In genomic region chr17:77002103-77003045, GRCh38 we compare ENCODE assay signal across 11 cellular contexts.
A peak's percentile ranks its signal among the peaks of the same experiment; 100 is the strongest.
DNase-seq lines count a peak whose midpoint lies in the region; ATAC-seq and TF ChIP-seq lines count a peak whose summit lies in the region.
"Had no signal": no experiment of that assay in that cellular context is flagged by ENCODE, and none has a peak within 500 bp of the region (broad histone marks: within the 10 kb centered on the region; RNA-seq: fewer than 3 reads in every experiment).

No MANE protein-coding gene starts in this region.

- no peaks in the 10 kb centered on the region for H4K20me1 ChIP-seq in mammary epithelial cell (ENCODE audit: insufficient read depth, low read length)

- H3K9ac ChIP-seq in mammary epithelial cell (ENCODE audit: insufficient read depth, low read length), result no peak overlapping the region

- H3K4me2 ChIP-seq in mammary epithelial cell (ENCODE audit: insufficient read depth, low read depth, low read length), result no peak overlapping the region

- TF ChIP-seq CTCF in mammary epithelial cell (conservative IDR thresholded peaks at IDR 0.05 in 1 of 2, IDR thresholded peaks at IDR 0.05 in 1 of 2; ENCODE audit: extremely low read depth in 1 of 2, insufficient read depth in 1 of 2, low read depth in 1 of 2, low read length in 2 of 2) (no peak), left ventricle myocardium inferior (IDR thresholded peaks at IDR 0.05; ENCODE audit: borderline replicate concordance) (no peak)

- no peak overlapping the region for H2AFZ ChIP-seq in mammary epithelial cell (ENCODE audit: low read depth, low read length)

- intact Hi-C loops in mammary epithelial cell (cut with micrococcal nuclease) (no loop called here), left ventricle myocardium inferior (cut with micrococcal nuclease) (no loop called here)

- BruUV-seq in mammary epithelial cell (replicated peaks; lab: Mats Ljungman, UMichigan), result no TSS peak

- no peak overlapping the region for H3K4me3 ChIP-seq in mammary epithelial cell (replicated peaks in 1 of 3; ENCODE audit: insufficient read depth in 1 of 3, low read depth in 2 of 3, low read length in 3 of 3)
- H3K4me3 ChIP-seq in mesodermal cell (ENCODE audit: extremely low read depth, insufficient read depth, low read length, poor library complexity, severe bottlenecking), result no peak overlapping the region
- no peak overlapping the region for H3K4me3 ChIP-seq in left ventricle myocardium inferior
- H3K4me3 ChIP-seq: Peyer's patch had no signal

- H3K27me3 ChIP-seq in mammary epithelial cell (ENCODE audit: insufficient read depth, low read length) (peaks cover 3% of the 10 kb centered on the region), left ventricle myocardium inferior (ENCODE audit: low read depth) (peaks cover 95% of the 10 kb centered on the region)
- H3K27me3 ChIP-seq: Peyer's patch had no signal

- H3K4me1 ChIP-seq in mammary epithelial cell (ENCODE audit: insufficient read depth, low read length), result peaks cover 3% of the 10 kb centered on the region
- H3K4me1 ChIP-seq in mesodermal cell (ENCODE audit: control insufficient read depth, insufficient read depth, low read length, poor library complexity, severe bottlenecking), result peaks cover 14% of the 10 kb centered on the region
- H3K4me1 ChIP-seq in left ventricle myocardium inferior, result no peaks in the 10 kb centered on the region

- WGBS in mammary epithelial cell (ENCODE audit: low coverage, missing lambda C conversion rate), result 55% methylated on average over 22 of the region's 23 CpGs
- WGBS in mesodermal cell (ENCODE audit: insufficient coverage in 2 of 2), 2 experiments, result 58 to 69% methylated on average over 17 to 18 of the region's 23 CpGs

- DNase-seq in Caki2 (ENCODE audit: low read depth), result peak; percentile 98
- DNase-seq in M059J (ENCODE audit: low read depth), result peak; percentile 97
- peak; percentile 17 for DNase-seq in mammary epithelial cell
- DNase-seq in NCI-H1092 (lab: John Stamatoyannopoulos, UW), result no peak
- no peak for DNase-seq in left ventricle myocardium inferior
- no peak for DNase-seq in MV-4-11 (lab: John Stamatoyannopoulos, UW)
- DNase-seq: activated CD4-positive, alpha-beta memory T cell treated with anti-CD3 and anti-CD28 coated beads for 36 hours; DMS79 treated with DMSO at 0.1 percent for 48 hours; Peyer's patch had no signal

- H3K27ac ChIP-seq in mammary epithelial cell (ENCODE audit: insufficient read depth, low read depth, low read length) (no peak overlapping the region), mesodermal cell (ENCODE audit: low read depth, low read length, severe bottlenecking) (peak overlapping the region; percentile 45), left ventricle myocardium inferior (replicated peaks) (no peak overlapping the region)
- H3K27ac ChIP-seq: Peyer's patch had no signal

- dilution Hi-C loops in mammary epithelial cell (cut with HindIII; ENCODE audit: low sequenced_read_pairs), result no loop called here

- ATAC-seq in GM18519 (IDR thresholded peaks at IDR 0.05; ENCODE audit: low FRiP score, unreplicated experiment), result no peak

- H3K9me3 ChIP-seq in mammary epithelial cell (replicated peaks; ENCODE audit: insufficient read depth, low read length), result no peaks in the 10 kb centered on the region
- no peaks in the 10 kb centered on the region for H3K9me3 ChIP-seq in mesodermal cell (ENCODE audit: control insufficient read depth, low read length)
- no peaks in the 10 kb centered on the region for H3K9me3 ChIP-seq in left ventricle myocardium inferior (replicated peaks)
- H3K9me3 ChIP-seq: Peyer's patch had no signal

- H3K79me2 ChIP-seq in mammary epithelial cell (ENCODE audit: insufficient read depth, low read length), result no peaks in the 10 kb centered on the region

- in situ Hi-C loops in Caki2 (cut with HindIII; ENCODE audit: low pct_unique_long_range_greater_than_20kb, low sequenced_read_pairs), result no loop called here
- in situ Hi-C loops in mammary epithelial cell (cut with MboI; ENCODE audit: low sequenced_read_pairs in 2 of 2), result no loop called here

- CTCF ChIA-PET in mammary epithelial cell (lab: Charles Lee; ENCODE audit: low non-redundant PET), result interaction anchor here (0.8 kb wide), 1 partner anchor 54 kb away, joined by 8 read pairs; no protein-coding TSS in a partner anchor

- no peaks in the 10 kb centered on the region for H3K36me3 ChIP-seq in mammary epithelial cell (ENCODE audit: insufficient read depth, low read length)
- H3K36me3 ChIP-seq in mesodermal cell (ENCODE audit: control insufficient read depth, insufficient read depth, low read length), result no peaks in the 10 kb centered on the region
- no peaks in the 10 kb centered on the region for H3K36me3 ChIP-seq in left ventricle myocardium inferior
- H3K36me3 ChIP-seq: Peyer's patch had no signal

Comparison
In these comparisons a context has a peak if more than half of its experiments do, and no peak if none do; other contexts are left out.
1. DNase-seq: peak in Caki2 (single experiment), M059J (single experiment) and mammary epithelial cell (single experiment); none in NCI-H1092 (single experiment), left ventricle myocardium inferior (single experiment) and MV-4-11 (single experiment).